8 cellular contexts compared by ENCODE assay signal in the genomic region with DNA sequence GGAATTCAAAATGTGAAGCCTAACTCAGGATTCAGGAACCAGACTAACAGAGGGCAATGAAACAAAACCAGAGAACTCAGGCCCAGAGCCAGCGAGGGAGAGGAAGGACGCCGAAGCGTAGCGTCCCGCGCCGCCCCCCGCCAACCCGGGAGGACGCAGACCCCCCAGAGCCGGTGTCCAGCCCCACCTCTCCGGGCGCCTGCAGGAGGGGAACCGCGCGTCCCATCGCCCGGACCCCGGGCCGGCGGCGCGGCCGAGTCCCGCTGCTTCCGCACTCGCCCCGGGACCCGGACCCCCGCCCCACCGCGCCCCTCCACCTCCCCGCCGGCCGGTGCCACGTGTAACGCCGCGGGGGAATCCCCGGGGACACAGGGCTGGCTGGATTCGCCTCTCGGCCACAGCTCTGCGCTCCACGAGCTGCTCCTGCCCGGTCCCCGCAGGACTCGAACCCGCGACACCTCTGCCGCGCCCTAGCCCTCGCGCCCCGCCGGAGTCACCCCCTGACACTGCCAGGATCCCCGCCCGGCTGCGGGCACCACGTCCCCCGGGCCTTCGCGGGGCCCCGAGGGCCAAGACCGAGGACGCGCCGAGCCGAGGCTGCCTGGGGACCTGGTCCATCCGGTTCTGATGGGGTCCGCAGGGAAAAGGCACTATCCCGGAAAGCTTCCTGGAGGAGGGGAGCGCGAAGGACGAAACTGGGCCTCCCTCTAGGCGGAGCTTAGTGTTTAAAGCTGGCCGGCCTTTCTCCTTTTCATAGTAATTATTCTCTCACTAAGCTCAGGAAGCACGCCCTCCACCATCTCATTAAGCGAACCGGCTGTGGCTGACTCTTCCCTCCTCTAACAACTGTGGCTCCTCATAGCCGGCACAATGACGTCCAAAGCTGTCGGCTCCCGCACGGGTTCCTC. TPM values are rescaled to one million over a fixed set of nuclear protein-coding genes. Genes with fewer than 3 reads are reported as not detected.
DNase-seq lines count a peak whose midpoint lies in the region; ATAC-seq and TF ChIP-seq lines count a peak whose summit lies in the region.

No MANE protein-coding gene starts in this region.

- DNase-seq in AG04449 (ENCODE audit: low read depth, low spot score) (no peak), Peyer's patch (no peak), fibroblast of mammary gland (ENCODE audit: low read depth) (peak; percentile 16), retina (peak; percentile 58), mesothelial cell of epicardium (ENCODE audit: low spot score in 2 of 2, unreplicated experiment in 2 of 2) (no peak)

- H3K27ac Mint-ChIP-seq in mesothelial cell of epicardium, result no peak overlapping the region

- H3K4me1 ChIP-seq in Peyer's patch, result peaks cover 0 to 14% (median 3%) of the 10 kb centered on the region in 4 donors

- ATAC-seq in GM18502 (IDR thresholded peaks at IDR 0.05; ENCODE audit: poor library complexity, unreplicated experiment) (peak; percentile 63), GM21423 (IDR thresholded peaks at IDR 0.05; ENCODE audit: unreplicated experiment) (no peak), HG03354 (IDR thresholded peaks at IDR 0.05; ENCODE audit: poor library complexity, severe bottlenecking, unreplicated experiment) (no peak)

- H3K36me3 ChIP-seq in Peyer's patch, result no peaks in the 10 kb centered on the region

- no peaks in the 10 kb centered on the region for H3K27me3 Mint-ChIP-seq in mesothelial cell of epicardium (ENCODE audit: low read depth)

- no peaks in the 10 kb centered on the region for H3K27me3 ChIP-seq in Peyer's patch

- H3K36me3 Mint-ChIP-seq in mesothelial cell of epicardium, result no peaks in the 10 kb centered on the region

- no peak for TF ChIP-seq POLR2A in Peyer's patch (IDR thresholded peaks at IDR 0.05)

- no peaks in the 10 kb centered on the region for H3K9me3 ChIP-seq in Peyer's patch

- no peak overlapping the region for H3K4me3 Mint-ChIP-seq in mesothelial cell of epicardium

- H3K4me3 ChIP-seq in AG04449 (ENCODE audit: low read depth, low read length) (peak overlapping the region; percentile 60), Peyer's patch (peak overlapping the region; percentile 46 to 65 (median 58)), fibroblast of mammary gland (ENCODE audit: control insufficient read depth, low read depth, low read length) (peak overlapping the region; percentile 42)

- H3K4me1 Mint-ChIP-seq in mesothelial cell of epicardium, result no peaks in the 10 kb centered on the region

- POLR2A ChIA-PET in AG04449 (lab: Yijun Ruan, JAX), result interaction anchor here (0.5 to 0.9 kb wide), 2 partner anchors 12 to 141 kb away, joined by 3 to 4 read pairs; no protein-coding TSS in a partner anchor

- TF ChIP-seq CTCF in AG04449 (IDR thresholded peaks at IDR 0.05; ENCODE audit: insufficient read depth, low read length, missing control alignments), result no peak
- no peak for TF ChIP-seq CTCF in Peyer's patch (IDR thresholded peaks at IDR 0.05)
- TF ChIP-seq CTCF in fibroblast of mammary gland (conservative IDR thresholded peaks at IDR 0.05; ENCODE audit: control insufficient read depth, insufficient read depth, low read depth, low read length), result no peak
- TF ChIP-seq CTCF in mesothelial cell of epicardium (IDR thresholded peaks at IDR 0.05; ENCODE audit: unreplicated experiment), result no peak

- CTCF ChIA-PET in AG04449 (lab: Yijun Ruan, JAX), result interaction anchor here (0.9 to 2.7 kb wide), 3 partner anchors 35 to 209 kb away, joined by 3 to 5 read pairs (median 5); no protein-coding TSS in a partner anchor

- H3K27ac ChIP-seq in Peyer's patch, result no peak overlapping the region

- H3K9me3 Mint-ChIP-seq in mesothelial cell of epicardium, result peaks cover 14% of the 10 kb centered on the region

RNA-seq across cellular contexts. Expression of a gene that starts 40.4 kb away (rescaled TPM):
- total RNA-seq in Peyer's patch (1 to 10 TPM in 2 of 4 donors, under 1 TPM in 1, not detected in 1; 0.94 to 5.8 (median 1.0) TPM), mesothelial cell of epicardium (0.09 TPM in 1 of 3 replicates, not detected in the others)

Comparison
In these comparisons a context has a peak if more than half of its experiments do, and no peak if none do; other contexts are left out.
1. DNase-seq: peak in fibroblast of mammary gland (single experiment) and retina (single experiment); none in AG04449 (single experiment), Peyer's patch (0 of 3) and mesothelial cell of epicardium (0 of 2).
2. Peak in every context shown above with its lines, with median percentiles within 50 percentile points of each other: H3K4me3 ChIP-seq.